In the genomic region with DNA sequence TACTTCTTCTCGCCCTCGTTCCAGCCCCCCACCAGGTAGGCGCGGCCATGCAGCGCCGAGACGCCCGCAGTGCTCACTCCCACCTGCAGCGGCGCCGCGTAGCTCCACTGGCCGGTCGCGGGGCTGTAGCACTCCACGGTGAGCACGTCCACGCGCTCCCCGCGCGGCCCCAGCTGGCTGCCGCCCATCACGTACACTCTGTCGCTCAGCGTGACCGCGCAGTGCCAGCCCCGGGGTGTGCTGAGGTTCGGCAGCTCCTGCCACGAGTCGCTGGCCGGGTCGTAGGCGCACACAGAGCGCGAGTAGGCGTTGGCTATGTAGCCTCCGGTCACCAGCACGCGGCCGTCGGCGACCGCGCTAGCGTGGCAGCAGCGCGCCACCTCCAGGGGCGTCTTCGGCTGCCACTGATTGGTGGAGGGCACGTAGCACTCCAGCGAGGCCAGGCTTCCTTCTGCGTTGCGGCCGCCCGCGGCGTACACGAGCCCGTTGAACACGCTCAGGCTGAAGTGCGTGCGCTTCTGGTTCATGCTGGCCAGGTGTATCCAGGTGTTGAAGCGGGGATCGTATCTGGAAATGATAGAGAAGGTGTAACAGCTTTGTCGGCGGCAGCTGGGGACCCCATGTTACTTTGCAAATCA, we compare ENCODE assay signal across 7 cellular contexts. TPM values are rescaled to one million over a fixed set of nuclear protein-coding genes. Genes with fewer than 3 reads are reported as not detected.
DNase-seq lines count a peak whose midpoint lies in the region; ATAC-seq, FAIRE-seq and TF ChIP-seq lines count a peak whose summit lies in the region.

No MANE protein-coding gene starts in this region.

- no peaks in the 10 kb centered on the region for H3K27me3 ChIP-seq in WERI-Rb-1 (ENCODE audit: insufficient read depth, low read depth, severe bottlenecking)
- H3K27me3 ChIP-seq in bronchial epithelial cell (ENCODE audit: control insufficient read depth, insufficient read depth, low read length): no peaks in the 10 kb centered on the region

- TF ChIP-seq CTCF in WERI-Rb-1 (IDR thresholded peaks at IDR 0.05; ENCODE audit: low read depth, low read length) (peak; percentile 67), bronchial epithelial cell (IDR thresholded peaks at IDR 0.05; ENCODE audit: insufficient read depth, low read length, severe bottlenecking) (peak; percentile 40)

- ATAC-seq in GM18505 (IDR thresholded peaks at IDR 0.05; ENCODE audit: unreplicated experiment) (peak; percentile 66), HG02938 (IDR thresholded peaks at IDR 0.05; ENCODE audit: unreplicated experiment) (peak; percentile 69)

- FAIRE-seq in bronchial epithelial cell (lab: Jason Lieb, UNC) (no peak), islet of Langerhans (lab: Jason Lieb, UNC) (peak; percentile 47)

- no peaks in the 10 kb centered on the region for H3K9me3 ChIP-seq in WERI-Rb-1 (ENCODE audit: severe bottlenecking)

- peak overlapping the region; percentile 59 for H3K4me3 ChIP-seq in WERI-Rb-1 (ENCODE audit: low read depth, low read length)
- H3K4me3 ChIP-seq in bronchial epithelial cell (ENCODE audit: low read depth, low read length): peak overlapping the region; percentile 50

- no peaks in the 10 kb centered on the region for H3K36me3 ChIP-seq in WERI-Rb-1
- no peaks in the 10 kb centered on the region for H3K36me3 ChIP-seq in bronchial epithelial cell (ENCODE audit: control insufficient read depth, insufficient read depth, low read length)

- DNase-seq in NCI-H2081 treated with DMSO at 0.1 percent for 48 hours (lab: John Stamatoyannopoulos, UW) (peak; percentile 33), WERI-Rb-1 (peak; percentile 96), bronchial epithelial cell (ENCODE audit: low read depth) (peak; percentile 75)
- DNase-seq in stimulated activated CD4-positive, alpha-beta T cell treated with anti-CD3 and anti-CD28 coated beads, Interleukin-12 subunit alpha, Interleukin-12 subunit beta, amount 100 ng/mL, for 24 hours (ENCODE audit: low read depth in 2 of 2): peak; percentile 51 to 62

- no peak for TF ChIP-seq POLR2A in GM18505 (IDR thresholded peaks at IDR 0.05; ENCODE audit: borderline replicate concordance, extremely low read depth, insufficient read depth, insufficient read length)

- peak overlapping the region; percentile 75 for H3K27ac ChIP-seq in WERI-Rb-1

RNA-seq across cellular contexts. Expression of gene KLHL31, which starts 13.7 kb away (rescaled TPM):
- total RNA-seq in bronchial epithelial cell: 0.26 TPM in 2 replicates

Comparison
In these comparisons a context has a peak if more than half of its experiments do, and no peak if none do; other contexts are left out.
1. Peak in every context shown above with its lines: DNase-seq, ATAC-seq, H3K4me3 ChIP-seq and H3K27ac ChIP-seq.
2. DNase-seq: peak in every context shown above with its lines; median percentile 96 in WERI-Rb-1; 75 in bronchial epithelial cell; 56 in stimulated activated CD4-positive, alpha-beta T cell treated with anti-CD3 and anti-CD28 coated beads, Interleukin-12 subunit alpha, Interleukin-12 subunit beta, amount 100 ng/mL, for 24 hours; 33 in NCI-H2081 treated with DMSO at 0.1 percent for 48 hours.